In the genomic region with DNA sequence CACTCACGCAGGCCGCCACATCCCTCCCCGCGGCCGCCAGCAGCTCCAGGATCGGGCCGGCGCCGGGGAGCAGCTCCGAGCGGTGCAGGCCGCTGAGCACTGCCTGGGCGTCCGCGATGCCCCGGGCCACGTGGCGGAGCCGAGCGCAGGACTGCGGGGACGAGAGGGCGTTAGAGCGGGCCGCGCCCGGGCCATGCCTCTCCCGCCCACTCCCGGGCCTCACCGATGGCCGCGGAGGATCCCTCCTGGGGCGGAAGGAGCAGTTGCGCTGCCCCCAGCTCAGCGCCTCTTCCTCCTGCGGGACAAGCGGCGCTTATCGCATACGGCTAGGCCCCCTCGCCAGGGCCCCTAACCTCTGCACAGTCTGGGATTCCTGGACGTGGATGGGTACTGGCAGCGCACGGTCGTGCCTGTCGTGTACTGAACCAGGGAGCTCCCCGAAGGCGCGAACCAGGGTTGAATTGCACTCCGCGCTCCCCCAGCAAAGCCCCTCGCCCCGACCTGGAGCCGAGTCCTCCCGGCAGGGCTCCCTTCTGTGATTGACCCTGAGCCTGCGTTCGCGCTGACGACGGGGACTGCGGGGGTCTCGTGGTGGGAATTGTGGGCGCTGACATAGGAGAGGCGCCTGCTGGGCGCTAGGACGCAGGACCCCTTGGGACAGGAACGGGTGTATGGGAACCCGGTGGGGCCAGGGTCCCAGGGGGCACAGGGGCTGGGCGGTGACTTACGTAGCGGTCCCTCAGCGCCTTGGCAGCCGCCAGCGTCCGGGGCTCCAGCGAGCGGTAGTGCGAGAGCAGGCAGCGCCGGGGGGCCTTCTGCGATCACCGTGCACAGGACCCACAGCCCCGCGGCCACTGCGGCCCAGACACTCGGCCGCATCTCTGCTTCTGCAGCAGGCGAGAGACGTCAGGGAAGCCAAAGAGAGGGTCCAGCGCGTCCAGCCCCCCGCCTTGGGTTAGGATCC, we compare ENCODE assay signal across 12 cellular contexts. TPM values are rescaled to one million over a fixed set of nuclear protein-coding genes. Genes with fewer than 3 reads are reported as not detected.
DNase-seq lines count a peak whose midpoint lies in the region; ATAC-seq, FAIRE-seq and TF ChIP-seq lines count a peak whose summit lies in the region.
"Had no signal": no experiment of that assay in that cellular context is flagged by ENCODE, and none has a peak within 500 bp of the region (broad histone marks: within the 10 kb centered on the region; RNA-seq: fewer than 3 reads in every experiment).

No MANE protein-coding gene starts in this region.

- 30 to 31% methylated on average over 8 to 31 of the region's 92 CpGs for WGBS in lower leg skin, 2 donors

- no peaks in the 10 kb centered on the region for H3K36me3 ChIP-seq in lower lobe of right lung
- no peaks in the 10 kb centered on the region for H3K36me3 ChIP-seq in vagina
- H3K36me3 ChIP-seq: tibial nerve had no signal

- H3K4me3 ChIP-seq in lower lobe of right lung (peak overlapping the region; percentile 19), vagina (peak overlapping the region; percentile 10 to 14), lower leg skin (ENCODE audit: low read depth, poor library complexity, severe bottlenecking) (no peak overlapping the region)

- intact Hi-C loops in lower lobe of right lung (cut with DNase I) (no loop called here), vagina (cut with DNase I) (no loop called here), lower leg skin (cut with DNase I; ENCODE audit: low total_unique reads) (no loop called here)

- H3K27me3 ChIP-seq in lower lobe of right lung (ENCODE audit: low read depth) (peaks cover 49% of the 10 kb centered on the region), vagina (peaks cover 11% of the 10 kb centered on the region)

- FAIRE-seq in H54 (lab: Jason Lieb, UNC), result no peak

- peak; percentile 30 for DNase-seq in stimulated activated CD4-positive, alpha-beta T cell treated with anti-CD3 and anti-CD28 coated beads, Interleukin-15, amount 100 ng/mL, for 24 hours
- no peak for DNase-seq in stimulated activated CD4-positive, alpha-beta T cell treated with anti-CD3 and anti-CD28 coated beads, Interleukin-12 subunit alpha, Interleukin-12 subunit beta, amount 100 ng/mL, for 4 hours
- DNase-seq in ecto neural progenitor cell (ENCODE audit: low spot score) (peak; percentile 66), lower lobe of right lung (no peak), vagina (ENCODE audit: extremely low spot score in 2 of 2) (no peak), H54 (ENCODE audit: insufficient read length, low spot score) (no peak), lower leg skin (ENCODE audit: low spot score in 2 of 2) (no peak), GDM1 (lab: John Stamatoyannopoulos, UW) (no peak)
- DNase-seq: MM.1S had no signal

- no peak for TF ChIP-seq POLR2A in vagina (IDR thresholded peaks at IDR 0.05)
- no peak for TF ChIP-seq POLR2A in H54 (IDR thresholded peaks at IDR 0.05; ENCODE audit: low read depth, low read length)
- no peak for TF ChIP-seq POLR2A in lower leg skin (IDR thresholded peaks at IDR 0.05)

- H3K9me3 ChIP-seq in lower lobe of right lung (no peaks in the 10 kb centered on the region), vagina (no peaks in the 10 kb centered on the region)
- H3K9me3 ChIP-seq: tibial nerve had no signal

- no peak for TF ChIP-seq CTCF in lower lobe of right lung (IDR thresholded peaks at IDR 0.05)
- TF ChIP-seq CTCF in vagina (IDR thresholded peaks at IDR 0.05), result no peak
- no peak for TF ChIP-seq CTCF in lower leg skin (IDR thresholded peaks at IDR 0.05)

- peaks cover 10% of the 10 kb centered on the region for H3K4me1 ChIP-seq in lower lobe of right lung
- peaks cover 12% of the 10 kb centered on the region for H3K4me1 ChIP-seq in vagina

- ATAC-seq in lower lobe of right lung, result peak; percentile 69 to 71

- H3K27ac ChIP-seq in lower lobe of right lung, result no peak overlapping the region
- no peak overlapping the region for H3K27ac ChIP-seq in vagina
- H3K27ac ChIP-seq: tibial nerve had no signal

RNA-seq across cellular contexts. Expression of a gene that starts 0.7 kb away (rescaled TPM):
- total RNA-seq in lower lobe of right lung (not detected), vagina (not detected), lower leg skin (not detected)
- total RNA-seq: CD4-positive, CD25-positive, alpha-beta regulatory T cell; mesenteric fat pad; tibial nerve had no signal

RNA-seq across cellular contexts. Expression of a gene that starts 3.2 kb away (rescaled TPM):
- total RNA-seq in lower lobe of right lung (not detected), vagina (not detected), lower leg skin (not detected)
- total RNA-seq: CD4-positive, CD25-positive, alpha-beta regulatory T cell; mesenteric fat pad; tibial nerve had no signal

RNA-seq across cellular contexts. Expression of a gene that starts 20.2 kb away (rescaled TPM):
- total RNA-seq in lower lobe of right lung, result not detected
- not detected for total RNA-seq in vagina
- not detected for total RNA-seq in lower leg skin
- total RNA-seq: CD4-positive, CD25-positive, alpha-beta regulatory T cell; mesenteric fat pad; tibial nerve had no signal

RNA-seq across cellular contexts. Expression of a gene that starts 43.9 kb away (rescaled TPM):
- total RNA-seq in lower lobe of right lung, result not detected
- total RNA-seq in vagina, result not detected
- total RNA-seq in lower leg skin, result not detected
- total RNA-seq: CD4-positive, CD25-positive, alpha-beta regulatory T cell; mesenteric fat pad had no signal

RNA-seq across cellular contexts. Expression of a gene that starts 48.2 kb away (rescaled TPM):
- total RNA-seq in lower lobe of right lung (not detected), vagina (not detected), lower leg skin (not detected)
- total RNA-seq: CD4-positive, CD25-positive, alpha-beta regulatory T cell; mesenteric fat pad; tibial nerve had no signal

Comparison
In these comparisons a context has a peak if more than half of its experiments do, and no peak if none do; other contexts are left out.
1. DNase-seq: peak in stimulated activated CD4-positive, alpha-beta T cell treated with anti-CD3 and anti-CD28 coated beads, Interleukin-15, amount 100 ng/mL, for 24 hours (single experiment) and ecto neural progenitor cell (single experiment); none in stimulated activated CD4-positive, alpha-beta T cell treated with anti-CD3 and anti-CD28 coated beads, Interleukin-12 subunit alpha, Interleukin-12 subunit beta, amount 100 ng/mL, for 4 hours (single experiment), lower lobe of right lung (single experiment), vagina (0 of 2), H54 (single experiment), lower leg skin (0 of 2) and GDM1 (single experiment).